Comparison of ENCODE assay signal across 8 cellular contexts in the genomic region with DNA sequence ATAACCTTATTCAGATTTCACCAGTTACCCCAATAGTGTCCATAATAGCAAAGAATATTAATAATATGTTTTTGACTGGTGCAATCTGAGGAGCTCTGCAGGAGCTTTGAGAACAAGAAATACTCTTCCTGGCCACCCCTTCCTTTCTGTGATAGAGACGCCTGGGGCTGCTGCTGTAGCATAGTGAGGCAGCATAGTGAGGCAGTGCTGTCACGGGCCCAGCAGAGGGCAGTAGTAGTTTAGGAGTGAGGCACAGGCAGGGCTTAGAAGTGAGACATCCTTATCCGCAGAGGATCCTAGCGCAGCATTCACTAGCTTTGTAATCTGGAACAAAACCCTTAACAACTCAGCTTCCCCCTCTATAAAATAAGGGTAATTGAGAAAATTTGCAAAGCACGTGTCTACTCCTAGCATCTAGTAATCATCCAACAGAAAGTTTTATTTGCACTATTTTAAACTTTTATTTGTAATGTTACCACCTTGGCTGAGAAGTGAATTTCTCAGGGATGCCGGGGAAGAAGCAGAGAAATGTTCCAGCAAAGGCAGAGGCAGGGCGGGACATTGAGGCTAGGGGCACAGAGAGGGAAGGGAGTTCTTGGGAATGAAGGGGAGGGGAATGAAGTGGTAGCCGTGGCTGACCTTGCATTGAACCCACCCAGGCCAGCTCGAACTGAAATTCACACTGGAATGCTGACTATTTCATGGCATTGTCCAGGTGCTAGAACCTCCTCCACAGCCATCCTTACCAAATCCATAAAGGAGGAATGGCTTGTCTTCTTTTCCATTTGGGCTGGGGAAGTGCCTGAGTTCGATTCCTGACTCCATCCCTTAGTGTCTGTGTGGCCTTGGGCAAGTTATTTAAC.
DNase-seq lines count a peak whose midpoint lies in the region; ATAC-seq, FAIRE-seq and TF ChIP-seq lines count a peak whose summit lies in the region.

No MANE protein-coding gene starts in this region.

- no peak overlapping the region for H3K9ac ChIP-seq in OCI-LY3 (ENCODE audit: low read length)

- H3K4me3 Mint-ChIP-seq in natural killer cell: no peak overlapping the region
- H3K4me3 Mint-ChIP-seq in stimulated activated memory B cell treated with anti-CD40 and anti-IgM and Interleukin-4, amounts not matched to agents 10 μg/mL and 1 μg/mL and 100 μg/mL, for 72 hours: no peak overlapping the region

- ATAC-seq in GM21447 (IDR thresholded peaks at IDR 0.05; ENCODE audit: unreplicated experiment) (peak; percentile 98), esophagus mucosa (peak; percentile 97), natural killer cell (peak; percentile 97 to 100 (median 100))
- peak; percentile 84 for ATAC-seq in stimulated activated memory B cell treated with anti-CD40 and anti-IgM and Interleukin-4, amounts not matched to agents 10 μg/mL and 1 μg/mL and 100 μg/mL, for 72 hours

- no peaks in the 10 kb centered on the region for H3K27me3 Mint-ChIP-seq in natural killer cell (ENCODE audit: low read depth in 2 of 2)
- H3K27me3 Mint-ChIP-seq in stimulated activated memory B cell treated with anti-CD40 and anti-IgM and Interleukin-4, amounts not matched to agents 10 μg/mL and 1 μg/mL and 100 μg/mL, for 72 hours: no peaks in the 10 kb centered on the region

- H3K36me3 Mint-ChIP-seq in natural killer cell: no peaks in the 10 kb centered on the region
- peaks cover 27% of the 10 kb centered on the region for H3K36me3 Mint-ChIP-seq in stimulated activated memory B cell treated with anti-CD40 and anti-IgM and Interleukin-4, amounts not matched to agents 10 μg/mL and 1 μg/mL and 100 μg/mL, for 72 hours

- TF ChIP-seq CTCF in D721Med (IDR thresholded peaks at IDR 0.05; ENCODE audit: insufficient read depth, missing control alignments): peak; percentile 98
- TF ChIP-seq CTCF in OCI-LY3 (IDR thresholded peaks at IDR 0.05; ENCODE audit: low read depth, low read length): peak; percentile 97
- peak; percentile 95 for TF ChIP-seq CTCF in natural killer cell (IDR thresholded peaks at IDR 0.05)

- peaks cover 0 to 4% of the 10 kb centered on the region in 2 donors for H3K4me1 Mint-ChIP-seq in natural killer cell
- peaks cover 13% of the 10 kb centered on the region for H3K4me1 Mint-ChIP-seq in stimulated activated memory B cell treated with anti-CD40 and anti-IgM and Interleukin-4, amounts not matched to agents 10 μg/mL and 1 μg/mL and 100 μg/mL, for 72 hours

- H2AFZ ChIP-seq in OCI-LY3 (ENCODE audit: low read depth, low read length): no peak overlapping the region

- H3K9me3 ChIP-seq in OCI-LY3 (ENCODE audit: insufficient read depth, low read length): no peaks in the 10 kb centered on the region

- no peaks in the 10 kb centered on the region for H3K79me2 ChIP-seq in OCI-LY3 (ENCODE audit: low read length)

- DNase-seq in D721Med (ENCODE audit: insufficient read length, low spot score) (peak; percentile 31), HUDEP-2 (lab: John Stamatoyannopoulos, UW; ENCODE audit: unreplicated experiment in 76 of 76) (peak in 64 of 76 experiments; percentile 2 to 77 (median 42)), activated T-cell treated with anti-CD3 and anti-CD28 coated beads for 1 hour (ENCODE audit: low read depth) (peak; percentile 50), natural killer cell (peak; percentile 49)

- intact Hi-C loops in natural killer cell (cut with micrococcal nuclease): loop anchor here (1.0 kb wide), 1 partner anchor 243 kb away; no protein-coding TSS in a partner anchor

- no peaks in the 10 kb centered on the region for H3K27me3 ChIP-seq in OCI-LY3 (ENCODE audit: low read depth, low read length)

- no peak for FAIRE-seq in D721Med (lab: Jason Lieb, UNC)

- H3K4me2 ChIP-seq in OCI-LY3 (ENCODE audit: low read length): no peak overlapping the region

- no peak overlapping the region for H3K27ac ChIP-seq in OCI-LY3 (ENCODE audit: low read length)

- H3K4me1 ChIP-seq in OCI-LY3 (ENCODE audit: low read length): no peaks in the 10 kb centered on the region

- H3K9me3 Mint-ChIP-seq in natural killer cell: no peaks in the 10 kb centered on the region
- H3K9me3 Mint-ChIP-seq in stimulated activated memory B cell treated with anti-CD40 and anti-IgM and Interleukin-4, amounts not matched to agents 10 μg/mL and 1 μg/mL and 100 μg/mL, for 72 hours: no peaks in the 10 kb centered on the region

- no peak overlapping the region for H3K27ac Mint-ChIP-seq in natural killer cell
- H3K27ac Mint-ChIP-seq in stimulated activated memory B cell treated with anti-CD40 and anti-IgM and Interleukin-4, amounts not matched to agents 10 μg/mL and 1 μg/mL and 100 μg/mL, for 72 hours: no peak overlapping the region

- H3K36me3 ChIP-seq in OCI-LY3 (replicated peaks; ENCODE audit: low read depth, low read length): peaks cover 3% of the 10 kb centered on the region

- H3K4me3 ChIP-seq in OCI-LY3 (ENCODE audit: low read length): no peak overlapping the region

- 0 out of 2 replicates have a peak, but pooled peaks cover 3% of the 10 kb centered on the region for H4K20me1 ChIP-seq in OCI-LY3 (ENCODE audit: insufficient read depth, low read length)
